ENCODE assay signal across 18 cellular contexts in the genomic region with DNA sequence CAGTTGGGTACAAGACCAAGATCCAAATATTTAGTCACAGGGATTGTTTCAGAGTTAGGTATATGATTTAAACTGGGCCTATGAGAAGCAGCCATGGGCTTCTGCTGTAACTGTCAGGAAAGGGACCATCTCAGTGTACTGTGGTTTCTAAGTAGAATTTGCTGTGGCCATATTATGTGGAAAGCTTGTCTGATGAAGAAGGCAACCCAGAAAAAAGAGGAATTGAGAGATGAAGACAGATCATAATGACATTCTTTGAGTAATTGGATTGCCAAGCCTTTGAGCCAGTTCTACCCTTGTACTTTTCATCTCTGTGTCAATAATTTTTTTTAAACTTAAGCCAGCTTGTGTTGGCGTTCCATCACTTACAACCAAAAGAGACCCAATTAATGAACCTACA.
"Had no signal": no experiment of that assay in that cellular context is flagged by ENCODE, and none has a peak within 500 bp of the region (broad histone marks: within the 10 kb centered on the region; RNA-seq: fewer than 3 reads in every experiment).

No MANE protein-coding gene starts in this region.

- H3K4me1 Mint-ChIP-seq: activated CD4-positive, alpha-beta T cell treated with anti-CD3 and anti-CD28 coated beads, Interleukin-2, amount 10 ng/mL, durations not matched to agents 24 days and 14 days; activated naive CD8-positive, alpha-beta T cell treated with anti-CD3 and anti-CD28 coated beads for 36 hours; activated T-helper 17 cell treated with anti-CD3 and anti-CD28 coated beads, Interleukin-2, amount 50 U/mL, for 72 hours; naive B cell; neural progenitor cell had no signal

- H3K4me3 Mint-ChIP-seq: activated CD4-positive, alpha-beta T cell treated with anti-CD3 and anti-CD28 coated beads, Interleukin-2, amount 10 ng/mL, durations not matched to agents 24 days and 14 days; activated CD8-positive, alpha-beta T cell treated with anti-CD3 and anti-CD28 coated beads for 36 hours; activated naive CD8-positive, alpha-beta T cell treated with anti-CD3 and anti-CD28 coated beads for 36 hours; activated T-helper 17 cell treated with anti-CD3 and anti-CD28 coated beads, Interleukin-2, amount 50 U/mL, for 72 hours; dendritic cell treated with granulocyte-macrophage colony-stimulating factor and Interleukin-4, amounts not matched to agents 40 ng/mL and 50 ng/mL, for 4 days; naive B cell; neural progenitor cell; stimulated activated naive CD8-positive, alpha-beta T cell treated with anti-CD3 and anti-CD28 coated beads, Interleukin-15, Interleukin-2, amounts not matched to agents 100 ng/mL and 50 ng/mL, for 24 hours had no signal

- H3K36me3 Mint-ChIP-seq: naive B cell, neural progenitor cell had no signal

- H3K27ac Mint-ChIP-seq: activated CD4-positive, alpha-beta T cell treated with anti-CD3 and anti-CD28 coated beads, Interleukin-2, amount 10 ng/mL, durations not matched to agents 24 days and 14 days; activated CD8-positive, alpha-beta T cell treated with anti-CD3 and anti-CD28 coated beads for 36 hours; activated naive CD8-positive, alpha-beta T cell treated with anti-CD3 and anti-CD28 coated beads for 36 hours; activated T-helper 17 cell treated with anti-CD3 and anti-CD28 coated beads, Interleukin-2, amount 50 U/mL, for 72 hours; dendritic cell treated with granulocyte-macrophage colony-stimulating factor and Interleukin-4, amounts not matched to agents 40 ng/mL and 50 ng/mL, for 4 days; naive B cell; neural progenitor cell; progenitor cell of endocrine pancreas; stimulated activated naive CD8-positive, alpha-beta T cell treated with anti-CD3 and anti-CD28 coated beads, Interleukin-15, Interleukin-2, amounts not matched to agents 100 ng/mL and 50 ng/mL, for 24 hours had no signal

- DNase-seq: activated CD4-positive, alpha-beta T cell treated with anti-CD3 and anti-CD28 coated beads, Interleukin-2, amount 10 ng/mL, durations not matched to agents 24 days and 14 days; activated CD8-positive, alpha-beta T cell treated with anti-CD3 and anti-CD28 coated beads for 36 hours; activated naive CD4-positive, alpha-beta T cell; activated naive CD8-positive, alpha-beta T cell treated with anti-CD3 and anti-CD28 coated beads for 36 hours; activated T-cell treated with anti-CD3 and anti-CD28 coated beads, Interleukin-2, amount 50 U/mL, for 1 hour; amniotic stem cell; effector CD8-positive, alpha-beta T cell; esophagus squamous epithelium; mesenchymal stem cell; mucosa of descending colon; naive B cell; stimulated activated CD8-positive, alpha-beta memory T cell treated with anti-CD3 and anti-CD28 coated beads, Interleukin-4, amount 100 ng/mL, for 48 hours; uterus had no signal

- ATAC-seq: activated CD8-positive, alpha-beta T cell treated with anti-CD3 and anti-CD28 coated beads for 36 hours; activated T-helper 17 cell treated with anti-CD3 and anti-CD28 coated beads, Interleukin-2, amount 50 U/mL, for 72 hours; mucosa of descending colon had no signal

- H3K27me3 Mint-ChIP-seq: activated CD4-positive, alpha-beta T cell treated with anti-CD3 and anti-CD28 coated beads, Interleukin-2, amount 10 ng/mL, durations not matched to agents 24 days and 14 days; activated CD8-positive, alpha-beta T cell treated with anti-CD3 and anti-CD28 coated beads for 36 hours; activated naive CD8-positive, alpha-beta T cell treated with anti-CD3 and anti-CD28 coated beads for 36 hours; activated T-helper 17 cell treated with anti-CD3 and anti-CD28 coated beads, Interleukin-2, amount 50 U/mL, for 72 hours; dendritic cell treated with granulocyte-macrophage colony-stimulating factor and Interleukin-4, amounts not matched to agents 40 ng/mL and 50 ng/mL, for 4 days; naive B cell; progenitor cell of endocrine pancreas; stimulated activated naive CD8-positive, alpha-beta T cell treated with anti-CD3 and anti-CD28 coated beads, Interleukin-15, Interleukin-2, amounts not matched to agents 100 ng/mL and 50 ng/mL, for 24 hours had no signal
